ENCODE assay signal across 1 cellular context in genomic region chr12:6530576-6531260, GRCh38.
TF ChIP-seq lines count a peak whose summit lies in the region.

No MANE protein-coding gene starts in this region.

TF ChIP-seq in IMR-90, 13 proteins besides CTCF, POLR2A, EP300 and RAD21:
- TF ChIP-seq ELK1 (IDR thresholded peaks at IDR 0.05; ENCODE audit: borderline replicate concordance, low read depth, low read length) (no peak), BHLHE40 (IDR thresholded peaks at IDR 0.05; ENCODE audit: low read depth, low read length) (no peak), NFE2L2 (IDR thresholded peaks at IDR 0.05; ENCODE audit: low read depth, low read length) (no peak)
